Comparison of ENCODE assay signal across 8 cellular contexts in genomic region chr5:119287547-119288073, GRCh38.
DNase-seq lines count a peak whose midpoint lies in the region; ATAC-seq, FAIRE-seq and TF ChIP-seq lines count a peak whose summit lies in the region.

No MANE protein-coding gene starts in this region.

- H3K9ac ChIP-seq in fibroblast of lung (ENCODE audit: insufficient read depth, low read length) = no peak overlapping the region

- no peaks in the 10 kb centered on the region for H3K27me3 ChIP-seq in fibroblast of lung (ENCODE audit: control insufficient read depth, insufficient read depth, low read length)

- peak; percentile 73 for FAIRE-seq in GM18507 (lab: Jason Lieb, UNC)

- no peaks in the 10 kb centered on the region for H3K4me1 ChIP-seq in fibroblast of lung (ENCODE audit: control insufficient read depth, extremely low read depth, insufficient read depth, low read length)

- no peak for TF ChIP-seq CTCF in fibroblast of lung (conservative IDR thresholded peaks at IDR 0.05 in 1 of 2, IDR thresholded peaks at IDR 0.05 in 1 of 2; ENCODE audit: low read depth in 1 of 2, low read length in 2 of 2)

- no peaks in the 10 kb centered on the region for H4K20me1 ChIP-seq in fibroblast of lung (ENCODE audit: control insufficient read depth, extremely low read depth, insufficient read depth, low read length)

- no peak overlapping the region for H3K27ac ChIP-seq in fibroblast of lung (ENCODE audit: insufficient read depth, low read length)

- peak overlapping the region in 2 of 4 experiments; percentile 7 to 38 for H3K4me3 ChIP-seq in fibroblast of lung (replicated peaks in 1 of 4; ENCODE audit: control extremely low read depth in 1 of 4, insufficient read depth in 1 of 4, low read depth in 3 of 4, low read length in 4 of 4)

- peak overlapping the region; percentile 42 for H3K4me2 ChIP-seq in fibroblast of lung (ENCODE audit: extremely low read depth, insufficient read depth, low read length)

- no peak overlapping the region for H2AFZ ChIP-seq in fibroblast of lung (ENCODE audit: low read length)

- H3K9me3 ChIP-seq in fibroblast of lung (ENCODE audit: control insufficient read depth, insufficient read depth, low read depth, low read length) = no peaks in the 10 kb centered on the region

- no peak for DNase-seq in GM18507 (ENCODE audit: extremely low spot score, insufficient read length, low read depth)
- DNase-seq in T follicular helper cell (ENCODE audit: low read depth) = peak; percentile 53
- DNase-seq in fibroblast of lung (ENCODE audit: low read depth in 2 of 2) = peak in 1 of 2 donors; percentile 90
- DNase-seq in GF-D8 (lab: John Stamatoyannopoulos, UW) = no peak
- no peak for DNase-seq in NOMO-1 (lab: John Stamatoyannopoulos, UW; ENCODE audit: unreplicated experiment in 2 of 2)
- no peak for DNase-seq in GDM1 (lab: John Stamatoyannopoulos, UW)
- DNase-seq in SIG-M5 (lab: John Stamatoyannopoulos, UW) = no peak

- peak; percentile 33 for ATAC-seq in HG02885 (IDR thresholded peaks at IDR 0.05; ENCODE audit: poor library complexity, unreplicated experiment)

- no peaks in the 10 kb centered on the region for H3K36me3 ChIP-seq in fibroblast of lung (ENCODE audit: control insufficient read depth, insufficient read depth, low read length)

- no peaks in the 10 kb centered on the region for H3K79me2 ChIP-seq in fibroblast of lung (ENCODE audit: control insufficient read depth, insufficient read depth, low read length)
